ENCODE assay signal across 1 cellular context in genomic region chr19:55667006-55667381, GRCh38.
A peak's percentile ranks its signal among the peaks of the same experiment; 100 is the strongest.
TF ChIP-seq lines count a peak whose summit lies in the region.

No MANE protein-coding gene starts in this region.

TF ChIP-seq in K562, 482 proteins besides CTCF, POLR2A, EP300 and RAD21:
- TF ChIP-seq MBD1 (CRISPR knock-in tag; IDR thresholded peaks at IDR 0.05) (no peak), TOE1 (IDR thresholded peaks at IDR 0.05; ENCODE audit: borderline replicate concordance) (no peak), TOE1 (CRISPR knock-in tag; IDR thresholded peaks at IDR 0.05; ENCODE audit: borderline replicate concordance, low read depth) (no peak), THRAP3 (IDR thresholded peaks at IDR 0.05; ENCODE audit: borderline replicate concordance) (no peak), SUPT5H (IDR thresholded peaks at IDR 0.05) (peak; percentile 26; the same call in 1 of the 2 replicates), NCOA6 (IDR thresholded peaks at IDR 0.05) (no peak)
